ENCODE assay signal across 16 cellular contexts in the genomic region with DNA sequence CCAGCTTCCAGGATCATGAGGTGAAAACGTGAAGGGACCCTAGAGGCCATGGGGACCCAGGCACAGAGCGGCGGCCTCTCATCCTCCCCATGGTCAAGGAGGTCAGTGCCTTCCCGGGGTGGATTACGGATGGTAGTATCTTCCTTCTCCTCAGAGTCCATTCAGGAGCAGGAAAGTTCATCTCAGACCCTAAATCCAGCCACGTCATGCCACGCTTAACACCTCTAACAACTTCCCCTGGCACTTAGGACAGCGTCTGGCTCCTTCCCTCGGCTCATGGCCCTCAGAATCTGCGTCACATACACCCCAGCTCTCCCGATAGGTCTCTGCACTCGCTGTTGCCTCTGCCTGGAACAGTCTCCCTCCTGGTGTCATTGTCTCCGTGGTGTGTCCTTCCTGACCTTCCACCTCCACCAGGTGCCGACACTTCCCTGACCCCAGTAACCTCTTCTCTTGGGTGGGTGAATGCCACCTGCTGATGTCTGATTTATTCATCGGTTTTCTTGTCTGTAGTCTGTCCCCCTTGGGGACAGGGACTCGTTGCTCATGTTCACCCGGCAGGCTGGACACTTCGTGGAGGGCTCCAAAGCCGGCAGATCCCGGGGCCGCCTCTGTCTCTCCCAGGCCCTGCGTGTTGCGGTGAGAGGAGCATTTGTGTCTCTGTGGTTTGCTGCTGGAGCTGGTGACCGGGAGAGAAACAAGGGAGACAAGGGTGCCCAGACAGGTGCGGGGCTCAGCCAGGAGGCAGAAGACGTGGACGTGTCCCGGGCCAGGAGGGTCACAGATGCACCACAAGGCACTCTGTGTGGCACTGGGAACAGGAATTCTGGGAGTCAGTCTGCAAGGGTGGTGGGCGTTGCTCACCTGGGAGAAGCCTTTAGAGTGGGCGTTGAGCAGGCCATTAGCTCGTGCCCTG. TPM values are rescaled to one million over a fixed set of nuclear protein-coding genes. Genes with fewer than 3 reads are reported as not detected.
A peak's percentile ranks its signal among the peaks of the same experiment; 100 is the strongest.
DNase-seq lines count a peak whose midpoint lies in the region; ATAC-seq and TF ChIP-seq lines count a peak whose summit lies in the region.
"Had no signal": no experiment of that assay in that cellular context is flagged by ENCODE, and none has a peak within 500 bp of the region (broad histone marks: within the 10 kb centered on the region; RNA-seq: fewer than 3 reads in every experiment).

No MANE protein-coding gene starts in this region.

- H3K9me3 Mint-ChIP-seq in Calu3 (ENCODE audit: low read depth, unreplicated experiment) (no peaks in the 10 kb centered on the region), memory B cell (no peaks in the 10 kb centered on the region)

- H3K4me3 ChIP-seq in A673 (ENCODE audit: low read depth, low read length, poor library complexity, severe bottlenecking) (peak overlapping the region; percentile 77), RWPE2 (ENCODE audit: severe bottlenecking) (no peak overlapping the region)
- H3K4me3 ChIP-seq: MG63 had no signal

- ATAC-seq in RWPE2 (ENCODE audit: low read depth) (no peak), memory B cell (ENCODE audit: low read depth) (no peak), HG03097 (IDR thresholded peaks at IDR 0.05; ENCODE audit: low FRiP score, unreplicated experiment) (no peak)

- H3K27ac ChIP-seq in A673 (ENCODE audit: low read depth, low read length, poor library complexity, severe bottlenecking) (peak overlapping the region; percentile 92), RWPE2 (ENCODE audit: poor library complexity, severe bottlenecking) (peak overlapping the region; percentile 96)

- DNase-seq in A673 (ENCODE audit: low spot score) (no peak), Calu3 (peak; percentile 21), RWPE2 (ENCODE audit: low spot score) (no peak), memory B cell (ENCODE audit: low spot score in 2 of 2) (no peak), EL (no peak), HPDE6-E6E7 (ENCODE audit: extremely low spot score) (no peak), DMS79 (lab: John Stamatoyannopoulos, UW) (no peak)
- DNase-seq: C1 segment of cervical spinal cord, GDM1, glutamatergic neuron, islet precursor cell, MG63, NCI-H2171 treated with DMSO at 0.1 percent for 48 hours, retina, SW 1271 had no signal

- peaks cover 48% of the 10 kb centered on the region for H3K36me3 ChIP-seq in A673 (ENCODE audit: insufficient read depth, low read length, poor library complexity, severe bottlenecking)
- H3K36me3 ChIP-seq in RWPE2 (ENCODE audit: low read depth): no peaks in the 10 kb centered on the region
- H3K36me3 ChIP-seq: MG63 had no signal

- CTCF ChIA-PET in A673 (lab: Charles Lee) (no interaction called here), Calu3 (lab: Charles Lee) (interaction anchor here (0.6 to 3.8 kb wide), 6 partner anchors 21 to 349 kb away, joined by 4 to 22 read pairs (median 9); no protein-coding TSS in a partner anchor)

- intact Hi-C loops in A673 (cut with micrococcal nuclease; ENCODE audit: unreplicated experiment) (loop anchor here (5.0 kb wide), 3 partner anchors 57 to 342 kb away; no protein-coding TSS in a partner anchor), Calu3 (cut with micrococcal nuclease; ENCODE audit: unreplicated experiment) (loop anchor here (5.0 kb wide), 1 partner anchor 147 kb away; no protein-coding TSS in a partner anchor)

- H3K36me3 Mint-ChIP-seq in Calu3 (ENCODE audit: insufficient read depth, unreplicated experiment): peaks cover 74% of the 10 kb centered on the region
- H3K36me3 Mint-ChIP-seq in memory B cell: no peaks in the 10 kb centered on the region

- H3K27ac Mint-ChIP-seq in Calu3 (ENCODE audit: unreplicated experiment): peak overlapping the region; percentile 98
- H3K27ac Mint-ChIP-seq in memory B cell: peak overlapping the region; percentile 92

- BruUV-seq in A673 (replicated peaks; lab: Mats Ljungman, UMichigan) (no TSS peak), Calu3 (replicated peaks; lab: Mats Ljungman, UMichigan) (TSS peak; percentile 34)

- H3K27me3 Mint-ChIP-seq in Calu3 (ENCODE audit: unreplicated experiment) (no peaks in the 10 kb centered on the region), memory B cell (no peaks in the 10 kb centered on the region)

- no peak for TF ChIP-seq CTCF in A673 (conservative IDR thresholded peaks at IDR 0.05; ENCODE audit: low read depth, low read length)
- TF ChIP-seq CTCF in Calu3 (IDR thresholded peaks at IDR 0.05; ENCODE audit: unreplicated experiment): no peak
- TF ChIP-seq CTCF in RWPE2 (IDR thresholded peaks at IDR 0.05; ENCODE audit: poor library complexity, severe bottlenecking): no peak

- H3K4me1 Mint-ChIP-seq in Calu3 (ENCODE audit: low read depth, unreplicated experiment) (peaks cover 58% of the 10 kb centered on the region), memory B cell (peaks cover 47% of the 10 kb centered on the region)

- H3K27me3 ChIP-seq in A673 (replicated peaks; ENCODE audit: insufficient read depth, low read depth, low read length, poor library complexity) (no peaks in the 10 kb centered on the region), RWPE2 (ENCODE audit: insufficient read depth, poor library complexity, severe bottlenecking) (no peaks in the 10 kb centered on the region)
- H3K27me3 ChIP-seq: MG63 had no signal

- H3K4me3 Mint-ChIP-seq in Calu3 (ENCODE audit: low read depth, unreplicated experiment) (peak overlapping the region; percentile 97), memory B cell (no peak overlapping the region)

- peaks cover 56% of the 10 kb centered on the region for H3K4me1 ChIP-seq in A673 (ENCODE audit: insufficient read depth, low read length, poor library complexity, severe bottlenecking)
- peaks cover 36% of the 10 kb centered on the region for H3K4me1 ChIP-seq in RWPE2 (ENCODE audit: insufficient read depth, poor library complexity, severe bottlenecking)

- H3K9me3 ChIP-seq in A673 (ENCODE audit: low read depth, low read length, poor library complexity, severe bottlenecking) (no peaks in the 10 kb centered on the region), RWPE2 (ENCODE audit: severe bottlenecking) (no peaks in the 10 kb centered on the region)

- POLR2A ChIA-PET in A673 (lab: Charles Lee; ENCODE audit: low non-redundant PET): no interaction called here

RNA-seq across cellular contexts. Expression of a gene that starts 1.4 kb away (rescaled TPM):
- total RNA-seq in A673 (2021): 174 and 192 TPM in 2 replicates
- 79.9 and 98.4 TPM in 2 replicates for total RNA-seq in Calu3 (2022)
